ENCODE assay signal across 27 cellular contexts in genomic region chr2:46367286-46367685, GRCh38.
A peak's percentile ranks its signal among the peaks of the same experiment; 100 is the strongest.
DNase-seq lines count a peak whose midpoint lies in the region; ATAC-seq, FAIRE-seq and TF ChIP-seq lines count a peak whose summit lies in the region.
"Had no signal": no experiment of that assay in that cellular context is flagged by ENCODE, and none has a peak within 500 bp of the region (broad histone marks: within the 10 kb centered on the region; RNA-seq: fewer than 3 reads in every experiment).

No MANE protein-coding gene starts in this region.

- H3K27ac ChIP-seq in HepG2 (ENCODE audit: extremely low read length, insufficient read depth, low read length) (no peak overlapping the region), testis (no peak overlapping the region)
- H3K27ac ChIP-seq: hepatocyte, neural progenitor cell had no signal

- TF ChIP-seq CTCF in HepG2 (CRISPR knock-in tag; IDR thresholded peaks at IDR 0.05) (no peak), testis (IDR thresholded peaks at IDR 0.05) (no peak)

- no peak for ATAC-seq in HepG2
- no peak for ATAC-seq in activated naive CD8-positive, alpha-beta T cell treated with anti-CD3 and anti-CD28 coated beads, Interleukin-2, amount 50 U/mL, for 24 hours
- ATAC-seq: K562 had no signal

- H3K9ac ChIP-seq in HepG2 (ENCODE audit: insufficient read depth, low read depth, low read length): no peak overlapping the region
- H3K9ac ChIP-seq: neural progenitor cell had no signal

- no peak for TF ChIP-seq EP300 in HepG2 (IDR thresholded peaks at IDR 0.05; ENCODE audit: low read depth in 2 of 2, low read length in 2 of 2)
- TF ChIP-seq EP300 in HepG2 (CRISPR knock-in tag; IDR thresholded peaks at IDR 0.05; ENCODE audit: borderline replicate concordance): no peak

- H3K9me3 ChIP-seq in HepG2 (ENCODE audit: low read length) (no peaks in the 10 kb centered on the region), testis (no peaks in the 10 kb centered on the region)
- H3K9me3 ChIP-seq: transverse colon had no signal

- H3K27me3 ChIP-seq in HepG2 (ENCODE audit: control insufficient read depth in 1 of 2, insufficient read depth in 2 of 2, low read length in 2 of 2) (no peaks in the 10 kb centered on the region), testis (no peaks in the 10 kb centered on the region)
- H3K27me3 ChIP-seq: hepatocyte, neural progenitor cell, transverse colon had no signal

- no peaks in the 10 kb centered on the region; the same call in 1 of the 2 replicates for H4K20me1 ChIP-seq in HepG2 (ENCODE audit: insufficient read depth, low read length)

- POLR2A ChIA-PET in HepG2 (lab: Yijun Ruan, JAX): no interaction called here

- BruUV-seq in HepG2 (replicated peaks; lab: Mats Ljungman, UMichigan): no TSS peak

- no peak overlapping the region for H3K4me3 ChIP-seq in HepG2 (replicated peaks in 1 of 3; ENCODE audit: insufficient read depth in 1 of 3, low read depth in 2 of 3, low read length in 3 of 3)
- no peak overlapping the region for H3K4me3 ChIP-seq in testis
- H3K4me3 ChIP-seq: hepatocyte, K562, lung, neural progenitor cell, transverse colon had no signal

- H2AFZ ChIP-seq in HepG2 (ENCODE audit: low read length): no peak overlapping the region
- H2AFZ ChIP-seq: hepatocyte, neural progenitor cell had no signal

- H3K36me3 Mint-ChIP-seq in activated naive CD8-positive, alpha-beta T cell treated with anti-CD3 and anti-CD28 coated beads, Interleukin-2, amount 50 U/mL, for 24 hours (ENCODE audit: low read depth): no peaks in the 10 kb centered on the region
- H3K36me3 Mint-ChIP-seq: CD14-positive monocyte, immature natural killer cell, neural progenitor cell had no signal

- in situ Hi-C loops in G401 (cut with HindIII; ENCODE audit: low sequenced_read_pairs) (no loop called here), HepG2 (cut with HindIII; ENCODE audit: extremely low pct_ligation_motif_present, low pct_unique_long_range_greater_than_20kb) (loop anchor here (10.0 kb wide), 1 partner anchor 352 kb away; no protein-coding TSS in a partner anchor)

- no peak for TF ChIP-seq RAD21 in HepG2 (CRISPR knock-in tag; IDR thresholded peaks at IDR 0.05)

- no peaks in the 10 kb centered on the region for H3K79me2 ChIP-seq in HepG2 (ENCODE audit: insufficient read depth, low read length)

- intact Hi-C loops in HepG2 (cut with micrococcal nuclease; ENCODE audit: unreplicated experiment): no loop called here
- intact Hi-C loops in testis (cut with DNase I; ENCODE audit: low total_unique reads): loop anchor here (5.0 kb wide), 1 partner anchor 305 kb away; no protein-coding TSS in a partner anchor

- peaks cover 50 to 85% of the 10 kb centered on the region in 2 experiments for H3K36me3 ChIP-seq in HepG2 (replicated peaks in 1 of 2; ENCODE audit: control insufficient read depth in 1 of 2, insufficient read depth in 2 of 2, low read length in 2 of 2)
- H3K36me3 ChIP-seq in testis (ENCODE audit: low read depth, missing control alignments): no peaks in the 10 kb centered on the region
- H3K36me3 ChIP-seq: neural progenitor cell had no signal

- peaks cover 11% of the 10 kb centered on the region for H3K4me1 ChIP-seq in HepG2 (ENCODE audit: insufficient read depth, low read length)
- H3K4me1 ChIP-seq in testis: peaks cover 4% of the 10 kb centered on the region
- H3K4me1 ChIP-seq: neural progenitor cell had no signal

- CTCF ChIA-PET in HepG2 (lab: Yijun Ruan, JAX; ENCODE audit: low intra/inter-chr PET ratio, low total read pairs): no interaction called here

- H3K4me1 Mint-ChIP-seq in activated naive CD8-positive, alpha-beta T cell treated with anti-CD3 and anti-CD28 coated beads, Interleukin-2, amount 50 U/mL, for 24 hours: peaks cover 28% of the 10 kb centered on the region
- H3K4me1 Mint-ChIP-seq: H9, neural progenitor cell had no signal

- no peak overlapping the region for H3K4me3 Mint-ChIP-seq in activated naive CD8-positive, alpha-beta T cell treated with anti-CD3 and anti-CD28 coated beads, Interleukin-2, amount 50 U/mL, for 24 hours
- H3K4me3 Mint-ChIP-seq: H9; neural progenitor cell; stimulated activated naive CD8-positive, alpha-beta T cell treated with anti-CD3 and anti-CD28 coated beads, Interleukin-15, Interleukin-2, amounts not matched to agents 100 ng/mL and 50 ng/mL, for 24 hours had no signal

- no peak overlapping the region for H3K27ac Mint-ChIP-seq in activated naive CD8-positive, alpha-beta T cell treated with anti-CD3 and anti-CD28 coated beads, Interleukin-2, amount 50 U/mL, for 24 hours
- H3K27ac Mint-ChIP-seq: CD14-positive monocyte; H9; neural progenitor cell; stimulated activated naive CD8-positive, alpha-beta T cell treated with anti-CD3 and anti-CD28 coated beads, Interleukin-15, Interleukin-2, amounts not matched to agents 100 ng/mL and 50 ng/mL, for 24 hours had no signal

- H3K9me3 Mint-ChIP-seq in activated naive CD8-positive, alpha-beta T cell treated with anti-CD3 and anti-CD28 coated beads, Interleukin-2, amount 50 U/mL, for 24 hours: no peaks in the 10 kb centered on the region
- H3K9me3 Mint-ChIP-seq: CD14-positive monocyte; H9; immature natural killer cell; neural progenitor cell; stimulated activated naive CD8-positive, alpha-beta T cell treated with anti-CD3 and anti-CD28 coated beads, Interleukin-15, Interleukin-2, amounts not matched to agents 100 ng/mL and 50 ng/mL, for 24 hours had no signal

- H3K27me3 Mint-ChIP-seq in activated naive CD8-positive, alpha-beta T cell treated with anti-CD3 and anti-CD28 coated beads, Interleukin-2, amount 50 U/mL, for 24 hours: no peaks in the 10 kb centered on the region
- H3K27me3 Mint-ChIP-seq: stimulated activated naive CD8-positive, alpha-beta T cell treated with anti-CD3 and anti-CD28 coated beads, Interleukin-15, Interleukin-2, amounts not matched to agents 100 ng/mL and 50 ng/mL, for 24 hours had no signal

- TF ChIP-seq POLR2A in HepG2 (IDR thresholded peaks at IDR 0.05; ENCODE audit: insufficient read depth in 1 of 2, low read depth in 2 of 2, low read length in 2 of 2) (no peak), testis (IDR thresholded peaks at IDR 0.05) (no peak), erythroblast (IDR thresholded peaks at IDR 0.05; ENCODE audit: low read length) (no peak)

- no peak overlapping the region for H3K4me2 ChIP-seq in HepG2 (ENCODE audit: low read depth, low read length)
- H3K4me2 ChIP-seq: hepatocyte, neural progenitor cell had no signal

- FAIRE-seq in HepG2 (lab: Jason Lieb, UNC): no peak
- FAIRE-seq: bronchial epithelial cell, D721Med, K562 had no signal

- 99% methylated on average over 6 of the region's 6 CpGs for WGBS in HepG2 (ENCODE audit: low lambda C conversion rate)
- WGBS in testis, 2 donors: 64 to 65% methylated on average over 4 to 6 of the region's 6 CpGs

- DNase-seq in G401 (ENCODE audit: low spot score) (peak; percentile 79), astrocyte of the hippocampus (ENCODE audit: low read depth, low spot score) (peak; percentile 30), HepG2 (ENCODE audit: low spot score) (no peak), retina (peak; percentile 29), testis (no peak), erythroblast (lab: John Stamatoyannopoulos, UW) (no peak), SW 1271 (lab: John Stamatoyannopoulos, UW) (no peak)
- DNase-seq in activated naive CD8-positive, alpha-beta T cell treated with anti-CD3 and anti-CD28 coated beads, Interleukin-2, amount 50 U/mL, for 24 hours: no peak
- DNase-seq: activated CD4-positive, alpha-beta T cell treated with anti-CD3 and anti-CD28 coated beads for 1 hour; activated T-cell treated with anti-CD3 and anti-CD28 coated beads, Interleukin-2, amount 50 U/mL, for 1 hour; foreskin fibroblast; H9; immature natural killer cell; MM.1S; NCI-H1436 treated with DMSO at 0.1 percent for 48 hours; NCI-H774; SHP77; stimulated activated CD4-positive, alpha-beta T cell treated with anti-CD3 and anti-CD28 coated beads, Interleukin-4, amount 100 ng/mL, for 4 hours; transverse colon had no signal

Comparison
In these comparisons a context has a peak if more than half of its experiments do, and no peak if none do; other contexts are left out.
1. DNase-seq: peak in G401 (single experiment), astrocyte of the hippocampus (single experiment) and retina (single experiment); none in HepG2 (single experiment), activated naive CD8-positive, alpha-beta T cell treated with anti-CD3 and anti-CD28 coated beads, Interleukin-2, amount 50 U/mL, for 24 hours (single experiment), testis (single experiment), erythroblast (0 of 2) and SW 1271 (0 of 2).